In genomic region chr2:127737892-127738291, GRCh38 we compare ENCODE assay signal across 19 cellular contexts. TPM values are rescaled to one million over a fixed set of nuclear protein-coding genes. Genes with fewer than 3 reads are reported as not detected.
DNase-seq lines count a peak whose midpoint lies in the region; ATAC-seq and TF ChIP-seq lines count a peak whose summit lies in the region.
"Had no signal": no experiment of that assay in that cellular context is flagged by ENCODE, and none has a peak within 500 bp of the region (broad histone marks: within the 10 kb centered on the region; RNA-seq: fewer than 3 reads in every experiment).

No MANE protein-coding gene starts in this region.

- no peak overlapping the region for H3K4me3 ChIP-seq in choroid plexus epithelial cell (ENCODE audit: low read depth, low read length)
- H3K4me3 ChIP-seq in spleen, result no peak overlapping the region

- TF ChIP-seq CTCF in choroid plexus epithelial cell (conservative IDR thresholded peaks at IDR 0.05; ENCODE audit: low read depth, low read length) (no peak), neural crest cell (conservative IDR thresholded peaks at IDR 0.05) (no peak), spleen (IDR thresholded peaks at IDR 0.05 in 8 of 11, conservative IDR thresholded peaks at IDR 0.05 in 3 of 11) (no peak)

- no peaks in the 10 kb centered on the region for H3K9me3 ChIP-seq in spleen
- H3K9me3 ChIP-seq: BE2C had no signal

- peaks cover 32% of the 10 kb centered on the region for H3K4me1 Mint-ChIP-seq in activated CD8-positive, alpha-beta memory T cell treated with anti-CD3 and anti-CD28 coated beads, Interleukin-2, amount 10 ng/mL, durations not matched to agents 7 days and 5 days
- H3K4me1 Mint-ChIP-seq in neural crest cell, result peaks cover 9% of the 10 kb centered on the region

- ATAC-seq in activated CD8-positive, alpha-beta memory T cell treated with anti-CD3 and anti-CD28 coated beads, Interleukin-2, amount 10 ng/mL, durations not matched to agents 7 days and 5 days, result peak; percentile 20
- ATAC-seq in GM19452 (IDR thresholded peaks at IDR 0.05; ENCODE audit: unreplicated experiment) (peak; percentile 43), GM21423 (IDR thresholded peaks at IDR 0.05; ENCODE audit: unreplicated experiment) (no peak)
- ATAC-seq: HCT116; naive thymus-derived CD8-positive, alpha-beta T cell; sciatic nerve had no signal

- peaks cover 0 to 45% (median 0%) of the 10 kb centered on the region in 6 donors for H3K36me3 ChIP-seq in spleen
- H3K36me3 ChIP-seq: BE2C had no signal

- H3K9me3 Mint-ChIP-seq in activated CD8-positive, alpha-beta memory T cell treated with anti-CD3 and anti-CD28 coated beads, Interleukin-2, amount 10 ng/mL, durations not matched to agents 7 days and 5 days (ENCODE audit: low read depth), result no peaks in the 10 kb centered on the region
- no peaks in the 10 kb centered on the region for H3K9me3 Mint-ChIP-seq in neural crest cell
- H3K9me3 Mint-ChIP-seq: activated B cell treated with CpG ODN at 0.5 μM for 24 hours; naive thymus-derived CD8-positive, alpha-beta T cell had no signal

- no peaks in the 10 kb centered on the region for H3K27me3 ChIP-seq in spleen (replicated peaks in 1 of 7)
- H3K27me3 ChIP-seq: BE2C had no signal

- H3K27ac Mint-ChIP-seq in activated CD8-positive, alpha-beta memory T cell treated with anti-CD3 and anti-CD28 coated beads, Interleukin-2, amount 10 ng/mL, durations not matched to agents 7 days and 5 days, result no peak overlapping the region
- H3K27ac Mint-ChIP-seq in neural crest cell (ENCODE audit: unreplicated experiment), result peak overlapping the region; percentile 20
- H3K27ac Mint-ChIP-seq: activated B cell treated with CpG ODN at 0.5 μM for 24 hours had no signal

- DNase-seq in activated CD8-positive, alpha-beta memory T cell treated with anti-CD3 and anti-CD28 coated beads, Interleukin-2, amount 10 ng/mL, durations not matched to agents 7 days and 5 days, result no peak
- no peak for DNase-seq in activated CD8-positive, alpha-beta memory T cell treated with anti-CD3 and anti-CD28 coated beads, Interleukin-2, amount 50 U/mL, for 48 hours
- DNase-seq in choroid plexus epithelial cell (ENCODE audit: low read depth), result peak; percentile 12
- no peak for DNase-seq in neural crest cell (ENCODE audit: low read depth, low spot score)
- no peak for DNase-seq in SKM-1 (lab: John Stamatoyannopoulos, UW; ENCODE audit: unreplicated experiment)
- no peak for DNase-seq in spleen
- DNase-seq: activated B cell treated with CpG ODN at 0.5 μM for 24 hours; activated CD8-positive, alpha-beta memory T cell treated with anti-CD3 and anti-CD28 coated beads for 24 hours; BE2C; cortex of kidney; naive thymus-derived CD8-positive, alpha-beta T cell; NCI-H1436 treated with DMSO at 0.1 percent for 48 hours; NCI-H69; substantia nigra had no signal

- no peak overlapping the region for H3K4me3 Mint-ChIP-seq in activated CD8-positive, alpha-beta memory T cell treated with anti-CD3 and anti-CD28 coated beads, Interleukin-2, amount 10 ng/mL, durations not matched to agents 7 days and 5 days
- no peak overlapping the region for H3K4me3 Mint-ChIP-seq in neural crest cell
- H3K4me3 Mint-ChIP-seq: activated B cell treated with CpG ODN at 0.5 μM for 24 hours; naive thymus-derived CD8-positive, alpha-beta T cell had no signal

- WGBS in spleen, 5 donors, result 52 to 64% (median 55%) methylated on average over 1 of the region's 1 CpG

- TF ChIP-seq POLR2A in spleen (IDR thresholded peaks at IDR 0.05), result no peak

- H3K36me3 Mint-ChIP-seq in activated CD8-positive, alpha-beta memory T cell treated with anti-CD3 and anti-CD28 coated beads, Interleukin-2, amount 10 ng/mL, durations not matched to agents 7 days and 5 days, result peaks cover 35% of the 10 kb centered on the region
- peaks cover 3% of the 10 kb centered on the region for H3K36me3 Mint-ChIP-seq in neural crest cell (ENCODE audit: low read depth)

- CTCF ChIA-PET in activated CD8-positive, alpha-beta memory T cell treated with anti-CD3 and anti-CD28 coated beads, Interleukin-2, amount 10 ng/mL, durations not matched to agents 7 days and 5 days (lab: Charles Lee), result no interaction called here

- no peaks in the 10 kb centered on the region for H3K27me3 Mint-ChIP-seq in activated CD8-positive, alpha-beta memory T cell treated with anti-CD3 and anti-CD28 coated beads, Interleukin-2, amount 10 ng/mL, durations not matched to agents 7 days and 5 days
- no peaks in the 10 kb centered on the region for H3K27me3 Mint-ChIP-seq in neural crest cell (ENCODE audit: low read depth)
- H3K27me3 Mint-ChIP-seq: activated B cell treated with CpG ODN at 0.5 μM for 24 hours; naive thymus-derived CD8-positive, alpha-beta T cell had no signal

- no peak overlapping the region for H3K27ac ChIP-seq in spleen
- H3K27ac ChIP-seq: KMS-11 had no signal

- intact Hi-C loops in spleen (cut with DNase I; ENCODE audit: low total_unique reads), result no loop called here

- peaks cover 0 to 4% (median 0%) of the 10 kb centered on the region in 6 donors for H3K4me1 ChIP-seq in spleen
- H3K4me1 ChIP-seq: BE2C had no signal

RNA-seq across cellular contexts. Expression of gene SFT2D3, which starts 36.6 kb away (rescaled TPM):
- 1 to 10 TPM; 4.1 to 4.6 TPM for total RNA-seq in activated CD8-positive, alpha-beta memory T cell treated with anti-CD3 and anti-CD28 coated beads, Interleukin-2, amount 10 ng/mL, durations not matched to agents 7 days and 5 days
- total RNA-seq in neural crest cell, result 18.8 TPM in 2 replicates
- total RNA-seq in spleen, result 10 to 100 TPM in 3 of 7 donors, 1 to 10 TPM in 4; 3.7 to 13.2 (median 9.6) TPM
- polyA plus RNA-seq in spleen, result 1 to 10 TPM; 8.3 to 9.0 (median 8.8) TPM
